Comparison of ENCODE assay signal across 10 cellular contexts in genomic region chr13:23427342-23428182, GRCh38. TPM values are rescaled to one million over a fixed set of nuclear protein-coding genes. Genes with fewer than 3 reads are reported as not detected.
A peak's percentile ranks its signal among the peaks of the same experiment; 100 is the strongest.
DNase-seq lines count a peak whose midpoint lies in the region; TF ChIP-seq lines count a peak whose summit lies in the region.
"Had no signal": no experiment of that assay in that cellular context is flagged by ENCODE, and none has a peak within 500 bp of the region (broad histone marks: within the 10 kb centered on the region; RNA-seq: fewer than 3 reads in every experiment).

No MANE protein-coding gene starts in this region.

- WGBS in hepatocyte (ENCODE audit: low lambda C conversion rate, missing lambda C conversion rate) = 51% methylated on average over 12 of the region's 12 CpGs

- H3K36me3 ChIP-seq in hepatocyte (replicated peaks; ENCODE audit: insufficient read depth, low read depth) = no peaks in the 10 kb centered on the region
- H3K36me3 ChIP-seq in H7 (replicated peaks; ENCODE audit: control insufficient read depth, insufficient read depth, low read length) = no peaks in the 10 kb centered on the region; the same call in 1 of the 2 replicates

- peaks cover 2% of the 10 kb centered on the region for H3K27me3 Mint-ChIP-seq in brain

- H3K27ac ChIP-seq in hepatocyte (peak overlapping the region; percentile 59), skin epidermis (peak overlapping the region in 14 of 21 experiments; percentile 7 to 67 (median 33))

- no peaks in the 10 kb centered on the region for H3K9me3 Mint-ChIP-seq in brain
- H3K9me3 Mint-ChIP-seq: T-helper 2 cell treated with Interferon-gamma antibody and Interleukin-4, amounts not matched to agents 5 μg/mL and 100 μg/mL, for 36 hours had no signal

- peak overlapping the region; percentile 29 to 93 (median 88) for H3K27ac Mint-ChIP-seq in brain
- H3K27ac Mint-ChIP-seq: T-helper 2 cell treated with Interferon-gamma antibody and Interleukin-4, amounts not matched to agents 5 μg/mL and 100 μg/mL, for 36 hours had no signal

- H3K4me3 ChIP-seq in HFF-Myc (replicated peaks; ENCODE audit: low read depth, low read length) (peak overlapping the region; percentile 35), hepatocyte (no peak overlapping the region), skin epidermis (no peak overlapping the region), H7 (ENCODE audit: insufficient read depth, low read depth, low read length) (no peak overlapping the region)

- peak overlapping the region; percentile 57 to 84 (median 64) for H3K4me3 Mint-ChIP-seq in brain
- H3K4me3 Mint-ChIP-seq: T-helper 2 cell treated with Interferon-gamma antibody and Interleukin-4, amounts not matched to agents 5 μg/mL and 100 μg/mL, for 36 hours had no signal

- peak overlapping the region; percentile 64 for H3K4me2 ChIP-seq in hepatocyte

- H4K20me1 ChIP-seq in hepatocyte (ENCODE audit: insufficient read depth, poor library complexity, severe bottlenecking) = no peaks in the 10 kb centered on the region

- H3K79me2 ChIP-seq in hepatocyte = no peaks in the 10 kb centered on the region

- TF ChIP-seq CTCF in HFF-Myc (IDR thresholded peaks at IDR 0.05; ENCODE audit: low read depth, low read length, missing control alignments) = no peak
- TF ChIP-seq CTCF in brain (conservative IDR thresholded peaks at IDR 0.05) = no peak
- TF ChIP-seq CTCF in hepatocyte (IDR thresholded peaks at IDR 0.05; ENCODE audit: poor library complexity) = no peak
- no peak for TF ChIP-seq CTCF in GM10266 (IDR thresholded peaks at IDR 0.05; ENCODE audit: control insufficient read depth, insufficient read depth, low read depth, missing control alignments)

- peaks cover 60% of the 10 kb centered on the region for H3K4me1 Mint-ChIP-seq in brain

- H3K9me2 ChIP-seq in hepatocyte (replicated peaks; ENCODE audit: insufficient read depth) = no peaks in the 10 kb centered on the region

- DNase-seq in HFF-Myc (ENCODE audit: extremely low read depth, low read depth) = peak; percentile 82
- DNase-seq in hepatocyte (ENCODE audit: low spot score) = peak; percentile 35
- DNase-seq in hippocampal formation (lab: John Stamatoyannopoulos, UW) = no peak
- no peak for DNase-seq in HuH-7.5 (ENCODE audit: low spot score)
- no peak for DNase-seq in H7
- DNase-seq in GM10266 (ENCODE audit: extremely low spot score) = no peak
- DNase-seq: central memory CD4-positive, alpha-beta T cell had no signal

- H3K9me3 ChIP-seq in hepatocyte (ENCODE audit: low read depth) = no peaks in the 10 kb centered on the region

- peaks cover 55% of the 10 kb centered on the region for H3K36me3 Mint-ChIP-seq in brain

- peaks cover 5% of the 10 kb centered on the region for H3K4me1 ChIP-seq in hepatocyte (ENCODE audit: insufficient read depth)

- H2AFZ ChIP-seq in hepatocyte = peak overlapping the region; percentile 2

- H3K27me3 ChIP-seq in hepatocyte (no peaks in the 10 kb centered on the region), H7 (ENCODE audit: control insufficient read depth, insufficient read depth, low read length) (no peaks in the 10 kb centered on the region; the same call in 1 of the 2 replicates)

RNA-seq across cellular contexts. Expression of gene SACS, which starts 5.9 kb away (rescaled TPM):
- 1.8 TPM for polyA plus RNA-seq in brain (ENCODE audit: insufficient read depth, low read depth, low replicate concordance)
- 28.8 and 29.9 TPM in 2 replicates for total RNA-seq in hepatocyte
- 1.8 and 3.2 TPM in 2 replicates for polyA plus RNA-seq in hepatocyte
- 40.7 and 42.6 TPM in 2 replicates for total RNA-seq in H7 (2014; rRNA removed; shearing (Covaris generic))

Comparison
In these comparisons a context has a peak if more than half of its experiments do, and no peak if none do; other contexts are left out.
1. DNase-seq: peak in HFF-Myc (single experiment) and hepatocyte (single experiment); none in hippocampal formation (0 of 2), HuH-7.5 (single experiment), H7 (single experiment) and GM10266 (single experiment).